ENCODE assay signal across 11 cellular contexts in genomic region chr6:2158596-2159271, GRCh38.
A peak's percentile ranks its signal among the peaks of the same experiment; 100 is the strongest.
DNase-seq lines count a peak whose midpoint lies in the region; ATAC-seq, FAIRE-seq and TF ChIP-seq lines count a peak whose summit lies in the region.
"Had no signal": no experiment of that assay in that cellular context is flagged by ENCODE, and none has a peak within 500 bp of the region (broad histone marks: within the 10 kb centered on the region; RNA-seq: fewer than 3 reads in every experiment).

No MANE protein-coding gene starts in this region.

- no peaks in the 10 kb centered on the region for H3K9me3 ChIP-seq in lower lobe of right lung

- H3K27ac ChIP-seq in brain microvascular endothelial cell (no peak overlapping the region), lower lobe of right lung (no peak overlapping the region)

- H3K27me3 ChIP-seq in brain microvascular endothelial cell (replicated peaks) (no peaks in the 10 kb centered on the region), lower lobe of right lung (ENCODE audit: low read depth) (no peaks in the 10 kb centered on the region)

- H3K36me3 ChIP-seq in brain microvascular endothelial cell (replicated peaks) (no peaks in the 10 kb centered on the region), lower lobe of right lung (no peaks in the 10 kb centered on the region)

- no peak for FAIRE-seq in D721Med (lab: Jason Lieb, UNC)

- no peak overlapping the region for H3K4me3 ChIP-seq in brain microvascular endothelial cell (ENCODE audit: low read depth, low read length)
- no peak overlapping the region for H3K4me3 ChIP-seq in lower lobe of right lung

- no peak for DNase-seq in D721Med (ENCODE audit: insufficient read length, low spot score)
- DNase-seq in HPDE6-E6E7 (ENCODE audit: extremely low spot score), result peak; percentile 32
- DNase-seq in brain microvascular endothelial cell, result no peak
- no peak for DNase-seq in lower lobe of right lung
- DNase-seq in GM20000 (ENCODE audit: low spot score), result no peak
- DNase-seq in NCI-H226, result no peak
- DNase-seq: activated effector memory CD4-positive, alpha-beta T cell treated with Interleukin-2 at 50 U/mL for 16 hours; immature natural killer cell; SHP77 treated with DMSO at 0.1 percent for 48 hours had no signal

- in situ Hi-C loops in brain microvascular endothelial cell (cut with HindIII; ENCODE audit: low pct_ligation_motif_present, low sequenced_read_pairs), result no loop called here

- ATAC-seq in lower lobe of right lung (peak in 1 of 2 donors; percentile 28), HG02970 (IDR thresholded peaks at IDR 0.05; ENCODE audit: low FRiP score, unreplicated experiment) (no peak), HG02642 (IDR thresholded peaks at IDR 0.05; ENCODE audit: poor library complexity, unreplicated experiment) (no peak)

- intact Hi-C loops in lower lobe of right lung (cut with DNase I), result no loop called here

- TF ChIP-seq CTCF in D721Med (IDR thresholded peaks at IDR 0.05; ENCODE audit: insufficient read depth, missing control alignments) (peak; percentile 14), brain microvascular endothelial cell (IDR thresholded peaks at IDR 0.05; ENCODE audit: low read depth, low read length, missing control alignments) (peak; percentile 72), lower lobe of right lung (IDR thresholded peaks at IDR 0.05) (peak; percentile 33), GM20000 (IDR thresholded peaks at IDR 0.05; ENCODE audit: extremely low read depth, missing control alignments) (no peak)

- peaks cover 14% of the 10 kb centered on the region for H3K4me1 ChIP-seq in lower lobe of right lung
